13 cellular contexts compared by ENCODE assay signal in the genomic region with DNA sequence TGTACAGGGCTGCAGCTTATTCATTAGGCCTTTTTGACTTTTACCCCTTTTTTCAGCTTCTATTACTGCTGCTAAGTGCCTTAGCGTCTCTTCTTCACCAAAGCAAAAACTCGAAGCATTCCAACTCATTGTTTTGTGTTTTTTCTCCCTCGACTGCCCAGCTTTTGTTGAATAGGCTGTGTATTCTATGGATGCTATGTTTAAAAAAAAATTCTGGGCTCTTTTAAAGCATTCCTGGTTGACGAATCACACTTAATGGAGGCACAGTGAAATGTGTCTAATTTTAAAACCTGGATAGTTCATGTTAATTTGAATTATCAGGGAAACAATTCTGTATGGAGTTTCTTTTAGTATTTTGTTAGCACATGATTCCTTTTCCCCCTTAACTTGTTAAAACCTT. TPM values are rescaled to one million over a fixed set of nuclear protein-coding genes. Genes with fewer than 3 reads are reported as not detected.
DNase-seq lines count a peak whose midpoint lies in the region; ATAC-seq and TF ChIP-seq lines count a peak whose summit lies in the region.
"Had no signal": no experiment of that assay in that cellular context is flagged by ENCODE, and none has a peak within 500 bp of the region (broad histone marks: within the 10 kb centered on the region; RNA-seq: fewer than 3 reads in every experiment).

No MANE protein-coding gene starts in this region.

- TF ChIP-seq CTCF in RWPE1 (conservative IDR thresholded peaks at IDR 0.05; ENCODE audit: low read depth) (no peak), osteocyte (IDR thresholded peaks at IDR 0.05) (no peak)

- peak overlapping the region; percentile 20 for H3K4me3 Mint-ChIP-seq in osteocyte (ENCODE audit: unreplicated experiment)
- H3K4me3 Mint-ChIP-seq in activated CD8-positive, alpha-beta memory T cell treated with anti-CD3 and anti-CD28 coated beads, Interleukin-2, amount 10 ng/mL, durations not matched to agents 7 days and 5 days = no peak overlapping the region
- H3K4me3 Mint-ChIP-seq: activated T-helper 1 cell treated with anti-CD3 and anti-CD28 coated beads, Interleukin-12 subunit alpha, Interleukin-12 subunit beta, Interleukin-2, Interleukin-4 antibody, amounts not matched to agents 30 ng/mL and 10 ng/mL and 1 ng/mL, durations not matched to agents 14 hours and 24 hours and 36 hours had no signal

- peak overlapping the region; percentile 48 for H3K27ac Mint-ChIP-seq in osteocyte (ENCODE audit: unreplicated experiment)
- H3K27ac Mint-ChIP-seq in activated CD8-positive, alpha-beta memory T cell treated with anti-CD3 and anti-CD28 coated beads, Interleukin-2, amount 10 ng/mL, durations not matched to agents 7 days and 5 days = no peak overlapping the region
- H3K27ac Mint-ChIP-seq: activated T-helper 1 cell treated with anti-CD3 and anti-CD28 coated beads, Interleukin-12 subunit alpha, Interleukin-12 subunit beta, Interleukin-2, Interleukin-4 antibody, amounts not matched to agents 30 ng/mL and 10 ng/mL and 1 ng/mL, durations not matched to agents 14 hours and 24 hours and 36 hours had no signal

- peaks cover 8% of the 10 kb centered on the region for H3K36me3 Mint-ChIP-seq in osteocyte (ENCODE audit: unreplicated experiment)
- H3K36me3 Mint-ChIP-seq in activated CD8-positive, alpha-beta memory T cell treated with anti-CD3 and anti-CD28 coated beads, Interleukin-2, amount 10 ng/mL, durations not matched to agents 7 days and 5 days = peaks cover 19% of the 10 kb centered on the region

- H3K27me3 Mint-ChIP-seq in osteocyte (ENCODE audit: unreplicated experiment) = no peaks in the 10 kb centered on the region
- no peaks in the 10 kb centered on the region for H3K27me3 Mint-ChIP-seq in activated CD8-positive, alpha-beta memory T cell treated with anti-CD3 and anti-CD28 coated beads, Interleukin-2, amount 10 ng/mL, durations not matched to agents 7 days and 5 days
- H3K27me3 Mint-ChIP-seq: CD8-positive, alpha-beta memory T cell had no signal

- H3K9me3 Mint-ChIP-seq in osteocyte (ENCODE audit: unreplicated experiment) = no peaks in the 10 kb centered on the region
- no peaks in the 10 kb centered on the region for H3K9me3 Mint-ChIP-seq in activated CD8-positive, alpha-beta memory T cell treated with anti-CD3 and anti-CD28 coated beads, Interleukin-2, amount 10 ng/mL, durations not matched to agents 7 days and 5 days (ENCODE audit: low read depth)
- H3K9me3 Mint-ChIP-seq: activated T-helper 1 cell treated with anti-CD3 and anti-CD28 coated beads, Interleukin-12 subunit alpha, Interleukin-12 subunit beta, Interleukin-2, Interleukin-4 antibody, amounts not matched to agents 30 ng/mL and 10 ng/mL and 1 ng/mL, durations not matched to agents 14 hours and 24 hours and 36 hours; CD8-positive, alpha-beta memory T cell had no signal

- CTCF ChIA-PET in RWPE1 (lab: Yijun Ruan, JAX) = interaction anchor here (1.0 kb wide), 1 partner anchor 171 kb away, joined by 4 read pairs; no protein-coding TSS in a partner anchor
- CTCF ChIA-PET in activated CD8-positive, alpha-beta memory T cell treated with anti-CD3 and anti-CD28 coated beads, Interleukin-2, amount 10 ng/mL, durations not matched to agents 7 days and 5 days (lab: Charles Lee) = no interaction called here

- H3K4me1 Mint-ChIP-seq in osteocyte (ENCODE audit: unreplicated experiment) = peaks cover 26% of the 10 kb centered on the region
- H3K4me1 Mint-ChIP-seq in activated CD8-positive, alpha-beta memory T cell treated with anti-CD3 and anti-CD28 coated beads, Interleukin-2, amount 10 ng/mL, durations not matched to agents 7 days and 5 days = peaks cover 2% of the 10 kb centered on the region

- H3K27ac ChIP-seq in RWPE1 = no peak overlapping the region
- H3K27ac ChIP-seq: right atrium auricular region had no signal

- ATAC-seq in activated CD8-positive, alpha-beta memory T cell treated with anti-CD3 and anti-CD28 coated beads, Interleukin-2, amount 10 ng/mL, durations not matched to agents 7 days and 5 days = no peak

- peak; percentile 53 for DNase-seq in GM03348 (ENCODE audit: low spot score)
- peak; percentile 25 for DNase-seq in RWPE1 (ENCODE audit: low spot score)
- DNase-seq in fibroblast of gingiva (ENCODE audit: low read depth) = peak; percentile 26
- no peak for DNase-seq in osteocyte (ENCODE audit: extremely low spot score, unreplicated experiment)
- no peak for DNase-seq in activated CD8-positive, alpha-beta memory T cell treated with anti-CD3 and anti-CD28 coated beads, Interleukin-2, amount 10 ng/mL, durations not matched to agents 7 days and 5 days
- no peak for DNase-seq in NCI-H524 treated with DMSO at 0.1 percent for 48 hours (lab: John Stamatoyannopoulos, UW)
- no peak for DNase-seq in NCI-H510A treated with DMSO at 0.1 percent for 48 hours (lab: John Stamatoyannopoulos, UW)
- DNase-seq in NCI-H2227 treated with DMSO at 0.1 percent for 48 hours (lab: John Stamatoyannopoulos, UW) = no peak
- DNase-seq: activated CD4-positive, alpha-beta T cell treated with anti-CD3 and anti-CD28 coated beads for 48 hours; anterior cingulate cortex; CD8-positive, alpha-beta memory T cell had no signal

- POLR2A ChIA-PET in RWPE1 (lab: Yijun Ruan, JAX; ENCODE audit: low non-redundant PET) = no interaction called here

RNA-seq across cellular contexts. Expression of gene KTN1, which starts 29.7 kb away (rescaled TPM):
- total RNA-seq in osteocyte = 138 and 146 TPM in 2 replicates
- total RNA-seq in activated CD8-positive, alpha-beta memory T cell treated with anti-CD3 and anti-CD28 coated beads, Interleukin-2, amount 10 ng/mL, durations not matched to agents 7 days and 5 days = 10 to 100 TPM; 85.1 to 92.3 TPM

Comparison
In these comparisons a context has a peak if more than half of its experiments do, and no peak if none do; other contexts are left out.
1. DNase-seq: peak in GM03348 (single experiment), RWPE1 (single experiment) and fibroblast of gingiva (single experiment); none in osteocyte (single experiment), activated CD8-positive, alpha-beta memory T cell treated with anti-CD3 and anti-CD28 coated beads, Interleukin-2, amount 10 ng/mL, durations not matched to agents 7 days and 5 days (single experiment), NCI-H524 treated with DMSO at 0.1 percent for 48 hours (single experiment), NCI-H510A treated with DMSO at 0.1 percent for 48 hours (single experiment) and NCI-H2227 treated with DMSO at 0.1 percent for 48 hours (single experiment).